Comparison of ENCODE assay signal across 8 cellular contexts in genomic region chr9:131707677-131708612, GRCh38. TPM values are rescaled to one million over a fixed set of nuclear protein-coding genes. Genes with fewer than 3 reads are reported as not detected.
DNase-seq lines count a peak whose midpoint lies in the region; ATAC-seq, FAIRE-seq and TF ChIP-seq lines count a peak whose summit lies in the region.

No MANE protein-coding gene starts in this region.

- no peaks in the 10 kb centered on the region for H3K9me3 ChIP-seq in A673 (ENCODE audit: low read depth, low read length, poor library complexity, severe bottlenecking)
- H3K9me3 ChIP-seq in osteoblast (ENCODE audit: low read depth, low read length) = no peaks in the 10 kb centered on the region

- H3K79me2 ChIP-seq in osteoblast (ENCODE audit: insufficient read depth, low read length) = peaks cover 87% of the 10 kb centered on the region

- H2AFZ ChIP-seq in osteoblast (ENCODE audit: low read length) = no peak overlapping the region

- no peaks in the 10 kb centered on the region for H3K27me3 ChIP-seq in A673 (replicated peaks; ENCODE audit: insufficient read depth, low read depth, low read length, poor library complexity)
- H3K27me3 ChIP-seq in osteoblast (ENCODE audit: insufficient read depth, low read length) = no peaks in the 10 kb centered on the region

- TF ChIP-seq CTCF in A673 (conservative IDR thresholded peaks at IDR 0.05; ENCODE audit: low read depth, low read length) (no peak), osteoblast (IDR thresholded peaks at IDR 0.05; ENCODE audit: extremely low read depth, low read depth, low read length) (no peak)

- no peak for TF ChIP-seq POLR2A in erythroblast (IDR thresholded peaks at IDR 0.05; ENCODE audit: low read length)

- peaks cover 44% of the 10 kb centered on the region for H3K4me1 ChIP-seq in A673 (ENCODE audit: insufficient read depth, low read length, poor library complexity, severe bottlenecking)
- H3K4me1 ChIP-seq in osteoblast (ENCODE audit: insufficient read depth, low read length) = peaks cover 37% of the 10 kb centered on the region

- no TSS peak for BruUV-seq in A673 (replicated peaks; lab: Mats Ljungman, UMichigan)

- H3K27ac ChIP-seq in A673 (ENCODE audit: low read depth, low read length, poor library complexity, severe bottlenecking) (no peak overlapping the region), osteoblast (ENCODE audit: low read depth, low read length) (peak overlapping the region; percentile 73)

- H3K36me3 ChIP-seq in A673 (ENCODE audit: insufficient read depth, low read length, poor library complexity, severe bottlenecking) (no peaks in the 10 kb centered on the region), osteoblast (ENCODE audit: insufficient read depth, low read length) (no peaks in the 10 kb centered on the region)

- H3K4me3 ChIP-seq in A673 (ENCODE audit: low read depth, low read length, poor library complexity, severe bottlenecking) (no peak overlapping the region), osteoblast (ENCODE audit: insufficient read depth, low read length) (peak overlapping the region; percentile 33)

- POLR2A ChIA-PET in A673 (lab: Charles Lee; ENCODE audit: low non-redundant PET) = no interaction called here

- intact Hi-C loops in A673 (cut with micrococcal nuclease; ENCODE audit: unreplicated experiment) = no loop called here

- peak; percentile 53 for ATAC-seq in SK-N-SH treated with all-trans-retinoic acid at 6 μM for 48 hours

- CTCF ChIA-PET in A673 (lab: Charles Lee) = interaction anchor here (0.9 kb wide), 1 partner anchor 31 kb away, joined by 3 read pairs; no protein-coding TSS in a partner anchor

- peak; percentile 59 for DNase-seq in A673 (ENCODE audit: low spot score)
- no peak for DNase-seq in GM18507 (ENCODE audit: extremely low spot score, insufficient read length, low read depth)
- peak; percentile 77 to 83 for DNase-seq in erythroblast (lab: John Stamatoyannopoulos, UW)
- peak; percentile 81 for DNase-seq in osteoblast (ENCODE audit: insufficient read length, low spot score, missing footprints)
- DNase-seq in HPDE6-E6E7 (ENCODE audit: extremely low spot score) = no peak
- DNase-seq in NCI-H1694 (lab: John Stamatoyannopoulos, UW) = no peak
- no peak for DNase-seq in iPS-NIHi11 (ENCODE audit: low spot score)

- peak overlapping the region; percentile 68 for H3K4me2 ChIP-seq in osteoblast (ENCODE audit: insufficient read depth, low read length)

- peaks cover 8% of the 10 kb centered on the region for H4K20me1 ChIP-seq in osteoblast (ENCODE audit: insufficient read depth, low read length)

- FAIRE-seq in GM18507 (lab: Jason Lieb, UNC) = peak; percentile 62

TF ChIP-seq in SK-N-SH treated with all-trans-retinoic acid at 6 μM for 48 hours, 23 proteins besides CTCF, POLR2A, EP300 and RAD21:
- TF ChIP-seq ZC3H10 (CRISPR knock-in tag; IDR thresholded peaks at IDR 0.05) (no peak), POU6F1 (CRISPR knock-in tag; IDR thresholded peaks at IDR 0.05; ENCODE audit: borderline replicate concordance, low read depth) (no peak), ARNTL (CRISPR knock-in tag; IDR thresholded peaks at IDR 0.05; ENCODE audit: borderline replicate concordance, low read depth) (no peak), ZFP3 (CRISPR knock-in tag; IDR thresholded peaks at IDR 0.05) (no peak), BACH2 (CRISPR knock-in tag; IDR thresholded peaks at IDR 0.05; ENCODE audit: borderline replicate concordance) (no peak), ZNF70 (CRISPR knock-in tag; IDR thresholded peaks at IDR 0.05) (no peak)
TF ChIP-seq in SK-N-SH treated with all-trans-retinoic acid at 6 μM for 48 hours: peak in this region for 0.

RNA-seq across cellular contexts. Expression of gene RAPGEF1, which starts 31.9 kb away (rescaled TPM):
- total RNA-seq in A673 (2021) (56.4 and 61.5 TPM in 2 replicates), osteoblast (34.7 and 42.1 TPM in 2 replicates)

Comparison
In these comparisons a context has a peak if more than half of its experiments do, and no peak if none do; other contexts are left out.
1. DNase-seq: peak in A673 (single experiment), erythroblast (2 of 2) and osteoblast (single experiment); none in GM18507 (single experiment), HPDE6-E6E7 (single experiment), NCI-H1694 (single experiment) and iPS-NIHi11 (single experiment).